In the genomic region with DNA sequence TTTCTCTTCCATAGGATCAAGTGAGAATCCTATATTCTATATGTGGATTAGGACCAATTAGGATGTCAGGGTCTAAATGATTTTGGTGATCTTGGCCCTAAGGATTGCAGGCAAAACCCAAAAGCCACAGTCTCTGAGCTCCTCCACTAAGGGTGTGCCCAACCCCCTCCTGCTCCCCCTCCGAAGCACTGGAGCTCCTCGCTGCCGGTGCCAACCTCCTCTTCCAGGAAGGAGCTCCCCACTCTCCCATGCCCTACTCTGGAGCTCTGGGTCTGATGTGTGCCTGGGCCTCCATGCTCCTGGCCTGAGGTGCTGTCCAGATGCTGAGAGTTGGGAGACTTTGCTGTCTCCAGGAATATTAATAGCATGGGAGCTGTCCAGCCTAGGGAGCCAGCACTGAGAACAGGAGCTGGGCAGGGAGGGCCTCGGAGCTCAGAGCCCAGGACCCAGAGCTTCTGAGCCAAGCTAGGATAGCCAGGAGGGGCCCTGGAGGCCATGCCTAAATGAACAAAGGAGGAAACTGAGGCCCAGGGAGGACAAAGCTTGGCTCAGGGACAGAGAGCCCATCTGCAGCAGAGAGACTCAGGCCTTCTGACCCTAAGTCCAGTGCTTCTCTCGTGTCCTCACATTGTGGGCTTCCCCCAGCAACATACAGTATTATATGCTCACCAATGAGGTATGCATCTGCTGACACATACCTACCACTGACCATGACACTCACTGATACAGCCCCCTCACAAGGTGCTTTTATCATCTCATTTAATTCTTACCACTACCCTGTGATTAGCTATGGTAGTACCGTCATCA, we compare ENCODE assay signal across 8 cellular contexts. TPM values are rescaled to one million over a fixed set of nuclear protein-coding genes. Genes with fewer than 3 reads are reported as not detected.
A peak's percentile ranks its signal among the peaks of the same experiment; 100 is the strongest.
DNase-seq lines count a peak whose midpoint lies in the region; ATAC-seq and TF ChIP-seq lines count a peak whose summit lies in the region.

No MANE protein-coding gene starts in this region.

- intact Hi-C loops in body of pancreas (cut with DNase I): no loop called here
- intact Hi-C loops in left lung (cut with DNase I): no loop called here
- intact Hi-C loops in transverse colon (cut with DNase I; ENCODE audit: low total_unique reads): no loop called here

- DNase-seq in AG04449 (ENCODE audit: low read depth, low spot score) (peak; percentile 21), body of pancreas (no peak), left lung (peak in 1 of 2 donors; percentile 45), GDM1 (lab: John Stamatoyannopoulos, UW) (no peak), transverse colon (no peak), NCI-H2171 treated with DMSO at 0.1 percent for 48 hours (lab: John Stamatoyannopoulos, UW) (no peak)

- TF ChIP-seq CTCF in AG04449 (IDR thresholded peaks at IDR 0.05; ENCODE audit: insufficient read depth, low read length, missing control alignments) (no peak), body of pancreas (IDR thresholded peaks at IDR 0.05) (no peak), left lung (IDR thresholded peaks at IDR 0.05) (no peak), transverse colon (IDR thresholded peaks at IDR 0.05) (no peak)

- no peak for TF ChIP-seq POLR2A in body of pancreas (IDR thresholded peaks at IDR 0.05)
- no peak for TF ChIP-seq POLR2A in transverse colon (IDR thresholded peaks at IDR 0.05)

- H3K36me3 ChIP-seq in body of pancreas (replicated peaks in 1 of 2; ENCODE audit: insufficient read depth in 1 of 2, low read depth in 2 of 2) (no peaks in the 10 kb centered on the region), left lung (no peaks in the 10 kb centered on the region), transverse colon (no peaks in the 10 kb centered on the region)

- in situ Hi-C loops in transverse colon (cut with MboI; ENCODE audit: low pct_ligation_motif_present in 1 of 4, low pct_unique_long_range_greater_than_20kb in 1 of 4, low sequenced_read_pairs in 3 of 4): no loop called here

- H3K27ac ChIP-seq in body of pancreas: no peak overlapping the region
- H3K27ac ChIP-seq in left lung: no peak overlapping the region
- H3K27ac ChIP-seq in transverse colon: no peak overlapping the region

- H3K27me3 ChIP-seq in body of pancreas (no peaks in the 10 kb centered on the region), left lung (no peaks in the 10 kb centered on the region), transverse colon (no peaks in the 10 kb centered on the region)

- TF ChIP-seq RAD21 in Ishikawa (IDR thresholded peaks at IDR 0.05; ENCODE audit: low read depth): peak; percentile 18; the same call in 1 of the 2 replicates

- peak; percentile 38 for ATAC-seq in body of pancreas
- peak; percentile 99 for ATAC-seq in left lung
- no peak for ATAC-seq in GM21576 (IDR thresholded peaks at IDR 0.05; ENCODE audit: unreplicated experiment)

- H3K4me3 ChIP-seq in AG04449 (ENCODE audit: low read depth, low read length) (no peak overlapping the region), body of pancreas (no peak overlapping the region), left lung (no peak overlapping the region), transverse colon (no peak overlapping the region)

- WGBS in body of pancreas, 2 donors: 64 to 72% methylated on average over 4 to 6 of the region's 6 CpGs
- 74 to 90% methylated on average over 2 to 6 of the region's 6 CpGs for WGBS in transverse colon (ENCODE audit: low coverage in 1 of 2), 2 donors

- CTCF ChIA-PET in AG04449 (lab: Yijun Ruan, JAX): interaction anchor here (0.6 to 2.2 kb wide), 4 partner anchors 20 to 175 kb away, joined by 3 to 6 read pairs (median 4); a partner anchor contains a TSS

- H3K9me3 ChIP-seq in body of pancreas (no peaks in the 10 kb centered on the region), left lung (no peaks in the 10 kb centered on the region), transverse colon (no peaks in the 10 kb centered on the region)

- H3K4me1 ChIP-seq in body of pancreas: no peaks in the 10 kb centered on the region
- H3K4me1 ChIP-seq in left lung: no peaks in the 10 kb centered on the region
- no peaks in the 10 kb centered on the region for H3K4me1 ChIP-seq in transverse colon

- TF ChIP-seq EP300 in Ishikawa (IDR thresholded peaks at IDR 0.05; ENCODE audit: borderline replicate concordance) (no peak), transverse colon (IDR thresholded peaks at IDR 0.05; ENCODE audit: low read depth) (no peak)

- POLR2A ChIA-PET in AG04449 (lab: Yijun Ruan, JAX): interaction anchor here (1.1 kb wide), 1 partner anchor 38 kb away, joined by 3 read pairs; no protein-coding TSS in a partner anchor

TF ChIP-seq in Ishikawa, 13 proteins besides CTCF, POLR2A, EP300 and RAD21:
- TF ChIP-seq, protein P1, sequence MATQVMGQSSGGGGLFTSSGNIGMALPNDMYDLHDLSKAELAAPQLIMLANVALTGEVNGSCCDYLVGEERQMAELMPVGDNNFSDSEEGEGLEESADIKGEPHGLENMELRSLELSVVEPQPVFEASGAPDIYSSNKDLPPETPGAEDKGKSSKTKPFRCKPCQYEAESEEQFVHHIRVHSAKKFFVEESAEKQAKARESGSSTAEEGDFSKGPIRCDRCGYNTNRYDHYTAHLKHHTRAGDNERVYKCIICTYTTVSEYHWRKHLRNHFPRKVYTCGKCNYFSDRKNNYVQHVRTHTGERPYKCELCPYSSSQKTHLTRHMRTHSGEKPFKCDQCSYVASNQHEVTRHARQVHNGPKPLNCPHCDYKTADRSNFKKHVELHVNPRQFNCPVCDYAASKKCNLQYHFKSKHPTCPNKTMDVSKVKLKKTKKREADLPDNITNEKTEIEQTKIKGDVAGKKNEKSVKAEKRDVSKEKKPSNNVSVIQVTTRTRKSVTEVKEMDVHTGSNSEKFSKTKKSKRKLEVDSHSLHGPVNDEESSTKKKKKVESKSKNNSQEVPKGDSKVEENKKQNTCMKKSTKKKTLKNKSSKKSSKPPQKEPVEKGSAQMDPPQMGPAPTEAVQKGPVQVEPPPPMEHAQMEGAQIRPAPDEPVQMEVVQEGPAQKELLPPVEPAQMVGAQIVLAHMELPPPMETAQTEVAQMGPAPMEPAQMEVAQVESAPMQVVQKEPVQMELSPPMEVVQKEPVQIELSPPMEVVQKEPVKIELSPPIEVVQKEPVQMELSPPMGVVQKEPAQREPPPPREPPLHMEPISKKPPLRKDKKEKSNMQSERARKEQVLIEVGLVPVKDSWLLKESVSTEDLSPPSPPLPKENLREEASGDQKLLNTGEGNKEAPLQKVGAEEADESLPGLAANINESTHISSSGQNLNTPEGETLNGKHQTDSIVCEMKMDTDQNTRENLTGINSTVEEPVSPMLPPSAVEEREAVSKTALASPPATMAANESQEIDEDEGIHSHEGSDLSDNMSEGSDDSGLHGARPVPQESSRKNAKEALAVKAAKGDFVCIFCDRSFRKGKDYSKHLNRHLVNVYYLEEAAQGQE (IDR thresholded peaks at IDR 0.05; ENCODE audit: low read depth): peak; percentile 99
- TF ChIP-seq ZBTB7A (IDR thresholded peaks at IDR 0.05; ENCODE audit: low read depth) (no peak), FOXM1 (IDR thresholded peaks at IDR 0.05; ENCODE audit: borderline replicate concordance, low read depth) (no peak), YY1 (IDR thresholded peaks at IDR 0.05; ENCODE audit: low read depth) (peak; percentile 44; the same call in 1 of the 2 replicates), CREB1 (IDR thresholded peaks at IDR 0.05; ENCODE audit: low read depth) (no peak)
- TF ChIP-seq, protein P2, sequence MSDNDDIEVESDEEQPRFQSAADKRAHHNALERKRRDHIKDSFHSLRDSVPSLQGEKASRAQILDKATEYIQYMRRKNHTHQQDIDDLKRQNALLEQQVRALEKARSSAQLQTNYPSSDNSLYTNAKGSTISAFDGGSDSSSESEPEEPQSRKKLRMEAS (IDR thresholded peaks at IDR 0.05): peak; percentile 69; the same call in 1 of the 2 replicates
TF ChIP-seq in Ishikawa: peak in this region for 3.

RNA-seq across cellular contexts. Expression of a gene that starts 36.9 kb away (rescaled TPM):
- total RNA-seq in body of pancreas (10 to 100 TPM; 40.5 to 47.0 TPM), left lung (10 to 100 TPM; 86.4 to 89.1 TPM), transverse colon (100 to 1,000 TPM in 2 of 4 donors, 10 to 100 TPM in 2; 30.8 to 243 (median 102) TPM)
